In genomic region chr17:17141860-17142552, GRCh38 we compare ENCODE assay signal across 8 cellular contexts.
DNase-seq lines count a peak whose midpoint lies in the region; ATAC-seq and TF ChIP-seq lines count a peak whose summit lies in the region.

No MANE protein-coding gene starts in this region.

- TF ChIP-seq CTCF in CD4-positive, alpha-beta T cell (IDR thresholded peaks at IDR 0.05) = peak; percentile 69
- peak; percentile 44 to 77 (median 57) for TF ChIP-seq CTCF in thyroid gland (IDR thresholded peaks at IDR 0.05)

- H3K4me3 Mint-ChIP-seq in CD4-positive, alpha-beta T cell = no peak overlapping the region
- no peak overlapping the region for H3K4me3 Mint-ChIP-seq in IgD-negative memory B cell

- H3K27me3 Mint-ChIP-seq in CD4-positive, alpha-beta T cell = no peaks in the 10 kb centered on the region
- H3K27me3 Mint-ChIP-seq in IgD-negative memory B cell = no peaks in the 10 kb centered on the region

- peak; percentile 29 to 61 (median 50) for DNase-seq in CD4-positive, alpha-beta T cell
- DNase-seq in activated CD4-positive, alpha-beta T cell treated with anti-CD3 and anti-CD28 coated beads, Interleukin-2, amount 50 U/mL, for 48 hours = peak; percentile 54 to 63
- DNase-seq in effector CD8-positive, alpha-beta T cell (lab: John Stamatoyannopoulos, UW) = peak; percentile 6
- DNase-seq in mesendoderm (peak; percentile 47), thyroid gland (peak; percentile 33 to 39), NCI-H146 treated with DMSO at 0.1 percent for 48 hours (lab: John Stamatoyannopoulos, UW; ENCODE audit: unreplicated experiment) (no peak)

- no peak overlapping the region for H3K18ac ChIP-seq in mesendoderm (ENCODE audit: low read length)

- H3K27ac ChIP-seq in CD4-positive, alpha-beta T cell (ENCODE audit: low read depth, low read length) = no peak overlapping the region
- H3K27ac ChIP-seq in mesendoderm (ENCODE audit: low read depth, low read length) (no peak overlapping the region), thyroid gland (no peak overlapping the region)

- no peak overlapping the region for H3K4me2 ChIP-seq in mesendoderm (ENCODE audit: low read length)

- H3K79me2 ChIP-seq in mesendoderm (ENCODE audit: control insufficient read depth, insufficient read depth, low read length) = no peaks in the 10 kb centered on the region

- H2BK120ac ChIP-seq in mesendoderm (ENCODE audit: low read depth, low read length) = no peak overlapping the region

- no peaks in the 10 kb centered on the region for H3K27me3 ChIP-seq in CD4-positive, alpha-beta T cell (ENCODE audit: control insufficient read depth, insufficient read depth, low read length)
- H3K27me3 ChIP-seq in mesendoderm (ENCODE audit: insufficient read depth, low read length, poor library complexity) (no peaks in the 10 kb centered on the region), thyroid gland (no peaks in the 10 kb centered on the region)

- no peak overlapping the region for H2BK5ac ChIP-seq in mesendoderm (ENCODE audit: low read length)

- H3K36me3 Mint-ChIP-seq in CD4-positive, alpha-beta T cell (ENCODE audit: low read depth) = peaks cover 71% of the 10 kb centered on the region
- H3K36me3 Mint-ChIP-seq in IgD-negative memory B cell = peaks cover 8% of the 10 kb centered on the region

- no peak for TF ChIP-seq POLR2A in thyroid gland (IDR thresholded peaks at IDR 0.05)

- no peak overlapping the region for H4K5ac ChIP-seq in mesendoderm (ENCODE audit: low read length)

- H3K4me1 ChIP-seq in mesendoderm (ENCODE audit: control insufficient read depth, low read depth, low read length) (no peaks in the 10 kb centered on the region), thyroid gland (no peaks in the 10 kb centered on the region)

- no peak overlapping the region for H3K23ac ChIP-seq in mesendoderm (ENCODE audit: low read length)

- ATAC-seq in CD4-positive, alpha-beta T cell (ENCODE audit: poor library complexity) = peak; percentile 89
- no peak for ATAC-seq in GM21619 (IDR thresholded peaks at IDR 0.05; ENCODE audit: unreplicated experiment)

- peaks cover 7% of the 10 kb centered on the region for H3K4me1 Mint-ChIP-seq in CD4-positive, alpha-beta T cell (ENCODE audit: low read depth)
- peaks cover 0 to 18% (median 6%) of the 10 kb centered on the region in 3 donors for H3K4me1 Mint-ChIP-seq in IgD-negative memory B cell

- no CpG with 5 or more reads among the region's 23 CpGs for WGBS in mesendoderm (ENCODE audit: extremely low coverage, insufficient coverage, low lambda C conversion rate)
- 53 to 62% methylated on average over 14 to 19 of the region's 23 CpGs for WGBS in thyroid gland, 2 donors

- intact Hi-C loops in CD4-positive, alpha-beta T cell (cut with DNase I, micrococcal nuclease) = loop anchor here (1.0 kb wide), 1 partner anchor 171 kb away; no protein-coding TSS in a partner anchor
- intact Hi-C loops in thyroid gland (cut with DNase I) = no loop called here

- H3K9ac ChIP-seq in mesendoderm (ENCODE audit: low read length) = no peak overlapping the region

- no peaks in the 10 kb centered on the region for H3K9me3 ChIP-seq in CD4-positive, alpha-beta T cell (ENCODE audit: control insufficient read depth, low read length)
- no peaks in the 10 kb centered on the region for H3K9me3 ChIP-seq in thyroid gland

- no peak overlapping the region for H3K4me3 ChIP-seq in mesendoderm (ENCODE audit: low read length)
- no peak overlapping the region for H3K4me3 ChIP-seq in thyroid gland (replicated peaks in 1 of 3)

- H3K27ac Mint-ChIP-seq in CD4-positive, alpha-beta T cell = peak overlapping the region; percentile 53
- H3K27ac Mint-ChIP-seq in IgD-negative memory B cell = peak overlapping the region; percentile 59 to 97 (median 67)

- POLR2A ChIA-PET in CD4-positive, alpha-beta T cell (lab: Charles Lee) = interaction anchor here (0.9 to 1.6 kb wide), 6 partner anchors 23 to 138 kb away, joined by 3 to 4 read pairs (median 4); partner anchors contain the start of gene FLCN

- H3K36me3 ChIP-seq in mesendoderm (ENCODE audit: control insufficient read depth, insufficient read depth, low read length) (peaks cover 19% of the 10 kb centered on the region), thyroid gland (peaks cover 61 to 83% of the 10 kb centered on the region in 2 donors)

- H2AK5ac ChIP-seq in mesendoderm (ENCODE audit: low read length) = no peak overlapping the region

- no peaks in the 10 kb centered on the region for H3K9me3 Mint-ChIP-seq in CD4-positive, alpha-beta T cell
- no peaks in the 10 kb centered on the region for H3K9me3 Mint-ChIP-seq in IgD-negative memory B cell

- H3K79me1 ChIP-seq in mesendoderm (ENCODE audit: low read length) = no peaks in the 10 kb centered on the region

- H3K56ac ChIP-seq in mesendoderm (ENCODE audit: low read length) = no peak overlapping the region

- no peak overlapping the region for H2BK15ac ChIP-seq in mesendoderm (replicated peaks; ENCODE audit: low read depth)

- H3K4ac ChIP-seq in mesendoderm (ENCODE audit: low read depth, low read length) = no peak overlapping the region

- H4K8ac ChIP-seq in mesendoderm (ENCODE audit: low read depth, low read length) = no peak overlapping the region

- CTCF ChIA-PET in CD4-positive, alpha-beta T cell (lab: Charles Lee) = interaction anchor here (0.6 to 2.1 kb wide), 22 partner anchors 14 to 173 kb away, joined by 3 to 8 read pairs (median 4); partner anchors contain the start of genes COPS3 and FLCN
